11 cellular contexts compared by ENCODE assay signal in the genomic region with DNA sequence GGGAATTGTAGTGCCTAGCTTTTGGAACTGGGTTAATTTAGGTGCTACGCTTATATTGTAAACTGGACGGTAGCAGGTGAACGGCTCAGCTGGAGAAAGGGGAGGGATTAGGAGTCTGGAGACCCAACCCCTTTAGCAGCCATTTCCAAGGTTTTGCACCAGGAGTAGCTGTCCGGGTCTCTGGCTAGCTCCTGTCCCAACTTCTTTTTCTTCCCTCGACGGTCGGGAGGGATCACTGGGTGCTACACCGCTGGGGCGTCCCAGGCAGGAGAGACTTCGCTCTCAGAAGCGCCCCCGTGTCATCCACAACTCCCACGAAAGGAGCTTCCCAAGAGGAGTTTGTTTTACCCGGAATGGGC. TPM values are rescaled to one million over a fixed set of nuclear protein-coding genes. Genes with fewer than 3 reads are reported as not detected.
DNase-seq lines count a peak whose midpoint lies in the region; ATAC-seq and TF ChIP-seq lines count a peak whose summit lies in the region.
"Had no signal": no experiment of that assay in that cellular context is flagged by ENCODE, and none has a peak within 500 bp of the region (broad histone marks: within the 10 kb centered on the region; RNA-seq: fewer than 3 reads in every experiment).

No MANE protein-coding gene starts in this region.

- H3K36me3 ChIP-seq in ovary: no peaks in the 10 kb centered on the region

- intact Hi-C loops in ovary (cut with DNase I): loop anchor here in 1 of 4 donors (10.0 kb wide), 1 partner anchor 1629 kb away; no protein-coding TSS in a partner anchor
- intact Hi-C loops in left ventricle myocardium superior (cut with micrococcal nuclease): no loop called here

- no peak for TF ChIP-seq EP300 in ovary (IDR thresholded peaks at IDR 0.05)

- 0 to 1% (median 1%) methylated on average over 14 of the region's 14 CpGs for WGBS in ovary, 3 donors

- H3K4me3 ChIP-seq in ovary: peak overlapping the region; percentile 49
- H3K4me3 ChIP-seq: GM12878 had no signal

- H3K9me3 ChIP-seq in ovary: no peaks in the 10 kb centered on the region

- no peak overlapping the region for H3K27ac ChIP-seq in ovary

- H3K4me1 ChIP-seq in ovary (ENCODE audit: insufficient read depth): peaks cover 2% of the 10 kb centered on the region

- peak; percentile 77 for DNase-seq in HPDE6-E6E7 (ENCODE audit: extremely low spot score)
- DNase-seq in NCI-H526 treated with DMSO at 0.1 percent for 48 hours (lab: John Stamatoyannopoulos, UW): peak; percentile 58
- DNase-seq in erythroblast (lab: John Stamatoyannopoulos, UW): peak; percentile 41 to 48
- no peak for DNase-seq in ovary
- no peak for DNase-seq in activated CD4-positive, CD25-positive, alpha-beta regulatory T cell treated with anti-CD3 and anti-CD28 coated beads, Interleukin-2, amount 50 U/mL, for 72 hours
- no peak for DNase-seq in activated CD8-positive, alpha-beta memory T cell treated with anti-CD3 and anti-CD28 coated beads, Interleukin-2, amount 50 U/mL, for 48 hours
- DNase-seq in left ventricle myocardium superior: no peak
- DNase-seq: naive B cell had no signal

- H3K27me3 ChIP-seq in ovary: no peaks in the 10 kb centered on the region

- ATAC-seq in HG03280 (IDR thresholded peaks at IDR 0.05; ENCODE audit: unreplicated experiment): no peak
- no peak for ATAC-seq in left ventricle myocardium superior
- ATAC-seq: GM12878 had no signal

- TF ChIP-seq POLR2A in erythroblast (IDR thresholded peaks at IDR 0.05; ENCODE audit: low read length) (no peak), ovary (IDR thresholded peaks at IDR 0.05) (no peak)

- TF ChIP-seq CTCF in ovary (IDR thresholded peaks at IDR 0.05): no peak

RNA-seq across cellular contexts. Expression of gene LINGO2, which starts 0.7 kb away (rescaled TPM):
- under 1 TPM in 4 of 7 donors, not detected in 3; 0.12 to 0.28 (median 0.20) TPM for total RNA-seq in ovary
- 1 to 10 TPM in 1 of 2 donors, under 1 TPM in 1; 0.52 to 1.5 TPM for polyA plus RNA-seq in ovary
- not detected for total RNA-seq in left ventricle myocardium superior
- total RNA-seq: GM12878 had no signal
- polyA plus RNA-seq: IgD-negative memory B cell had no signal

Comparison
In these comparisons a context has a peak if more than half of its experiments do, and no peak if none do; other contexts are left out.
1. DNase-seq: peak in HPDE6-E6E7 (single experiment), NCI-H526 treated with DMSO at 0.1 percent for 48 hours (single experiment) and erythroblast (2 of 2); none in ovary (0 of 5), activated CD4-positive, CD25-positive, alpha-beta regulatory T cell treated with anti-CD3 and anti-CD28 coated beads, Interleukin-2, amount 50 U/mL, for 72 hours (single experiment), activated CD8-positive, alpha-beta memory T cell treated with anti-CD3 and anti-CD28 coated beads, Interleukin-2, amount 50 U/mL, for 48 hours (single experiment) and left ventricle myocardium superior (single experiment).